In the genomic region with DNA sequence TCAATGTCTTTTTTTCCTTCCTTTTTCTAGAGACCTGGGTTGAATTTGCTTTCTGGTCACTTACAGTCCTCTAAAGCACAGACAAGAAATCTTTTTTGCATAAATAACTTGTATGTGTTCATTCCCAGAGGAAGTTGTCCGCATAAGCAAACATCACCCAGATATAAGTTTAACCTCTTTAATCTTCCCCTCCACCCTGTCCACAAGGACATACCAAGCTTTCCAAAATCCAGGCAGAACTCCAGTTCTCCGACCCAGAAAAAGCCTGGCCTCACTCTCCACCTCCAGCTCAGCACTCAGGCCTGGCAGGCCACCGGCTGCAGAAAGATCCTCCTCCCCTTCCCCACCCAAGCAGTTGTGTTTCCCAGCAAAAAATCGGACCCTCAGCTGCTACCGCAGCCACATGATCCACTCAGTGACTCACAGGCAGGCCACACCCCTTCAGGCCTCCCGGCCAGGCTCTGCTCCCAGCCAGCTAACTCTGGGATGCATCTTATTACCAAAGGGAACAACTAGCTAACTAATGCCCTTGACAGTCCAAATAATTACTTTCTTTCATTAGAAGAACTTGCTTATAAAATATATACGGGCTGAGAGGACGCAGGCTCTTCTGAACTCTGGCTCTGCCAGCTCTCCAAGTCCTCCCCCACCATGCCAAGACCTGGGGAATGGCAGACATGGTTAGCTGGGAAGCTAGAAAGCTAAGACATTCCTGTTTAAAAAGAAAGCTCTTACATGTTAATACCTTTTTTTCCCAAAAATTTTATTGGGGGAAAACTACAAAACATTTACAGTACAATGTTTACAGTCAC, we compare ENCODE assay signal across 1 cellular context.
A peak's percentile ranks its signal among the peaks of the same experiment; 100 is the strongest.
TF ChIP-seq lines count a peak whose summit lies in the region.

No MANE protein-coding gene starts in this region.

TF ChIP-seq in HepG2, 621 proteins besides CTCF, POLR2A, EP300 and RAD21 (continued from another document and continues in another):
- TF ChIP-seq, protein P1, sequence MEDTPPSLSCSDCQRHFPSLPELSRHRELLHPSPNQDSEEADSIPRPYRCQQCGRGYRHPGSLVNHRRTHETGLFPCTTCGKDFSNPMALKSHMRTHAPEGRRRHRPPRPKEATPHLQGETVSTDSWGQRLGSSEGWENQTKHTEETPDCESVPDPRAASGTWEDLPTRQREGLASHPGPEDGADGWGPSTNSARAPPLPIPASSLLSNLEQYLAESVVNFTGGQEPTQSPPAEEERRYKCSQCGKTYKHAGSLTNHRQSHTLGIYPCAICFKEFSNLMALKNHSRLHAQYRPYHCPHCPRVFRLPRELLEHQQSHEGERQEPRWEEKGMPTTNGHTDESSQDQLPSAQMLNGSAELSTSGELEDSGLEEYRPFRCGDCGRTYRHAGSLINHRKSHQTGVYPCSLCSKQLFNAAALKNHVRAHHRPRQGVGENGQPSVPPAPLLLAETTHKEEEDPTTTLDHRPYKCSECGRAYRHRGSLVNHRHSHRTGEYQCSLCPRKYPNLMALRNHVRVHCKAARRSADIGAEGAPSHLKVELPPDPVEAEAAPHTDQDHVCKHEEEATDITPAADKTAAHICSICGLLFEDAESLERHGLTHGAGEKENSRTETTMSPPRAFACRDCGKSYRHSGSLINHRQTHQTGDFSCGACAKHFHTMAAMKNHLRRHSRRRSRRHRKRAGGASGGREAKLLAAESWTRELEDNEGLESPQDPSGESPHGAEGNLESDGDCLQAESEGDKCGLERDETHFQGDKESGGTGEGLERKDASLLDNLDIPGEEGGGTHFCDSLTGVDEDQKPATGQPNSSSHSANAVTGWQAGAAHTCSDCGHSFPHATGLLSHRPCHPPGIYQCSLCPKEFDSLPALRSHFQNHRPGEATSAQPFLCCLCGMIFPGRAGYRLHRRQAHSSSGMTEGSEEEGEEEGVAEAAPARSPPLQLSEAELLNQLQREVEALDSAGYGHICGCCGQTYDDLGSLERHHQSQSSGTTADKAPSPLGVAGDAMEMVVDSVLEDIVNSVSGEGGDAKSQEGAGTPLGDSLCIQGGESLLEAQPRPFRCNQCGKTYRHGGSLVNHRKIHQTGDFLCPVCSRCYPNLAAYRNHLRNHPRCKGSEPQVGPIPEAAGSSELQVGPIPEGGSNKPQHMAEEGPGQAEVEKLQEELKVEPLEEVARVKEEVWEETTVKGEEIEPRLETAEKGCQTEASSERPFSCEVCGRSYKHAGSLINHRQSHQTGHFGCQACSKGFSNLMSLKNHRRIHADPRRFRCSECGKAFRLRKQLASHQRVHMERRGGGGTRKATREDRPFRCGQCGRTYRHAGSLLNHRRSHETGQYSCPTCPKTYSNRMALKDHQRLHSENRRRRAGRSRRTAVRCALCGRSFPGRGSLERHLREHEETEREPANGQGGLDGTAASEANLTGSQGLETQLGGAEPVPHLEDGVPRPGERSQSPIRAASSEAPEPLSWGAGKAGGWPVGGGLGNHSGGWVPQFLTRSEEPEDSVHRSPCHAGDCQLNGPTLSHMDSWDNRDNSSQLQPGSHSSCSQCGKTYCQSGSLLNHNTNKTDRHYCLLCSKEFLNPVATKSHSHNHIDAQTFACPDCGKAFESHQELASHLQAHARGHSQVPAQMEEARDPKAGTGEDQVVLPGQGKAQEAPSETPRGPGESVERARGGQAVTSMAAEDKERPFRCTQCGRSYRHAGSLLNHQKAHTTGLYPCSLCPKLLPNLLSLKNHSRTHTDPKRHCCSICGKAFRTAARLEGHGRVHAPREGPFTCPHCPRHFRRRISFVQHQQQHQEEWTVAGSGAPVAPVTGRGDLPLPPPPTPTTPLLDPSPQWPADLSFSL (CRISPR knock-in tag; IDR thresholded peaks at IDR 0.05), result 0 out of 2 replicates have a peak, but pooled peaks have one; percentile 48
- TF ChIP-seq AGO1 (IDR thresholded peaks at IDR 0.05; ENCODE audit: low read depth, low read length, poor library complexity, severe bottlenecking), result peak; percentile 93
- TF ChIP-seq MZF1 (CRISPR knock-in tag; IDR thresholded peaks at IDR 0.05; ENCODE audit: borderline replicate concordance), result no peak
- no peak for TF ChIP-seq ZNF10 (CRISPR knock-in tag; IDR thresholded peaks at IDR 0.05; ENCODE audit: borderline replicate concordance, low read depth)
- peak; percentile 87 for TF ChIP-seq ELF3 (CRISPR knock-in tag; IDR thresholded peaks at IDR 0.05)
- TF ChIP-seq ZNF549 (CRISPR knock-in tag; IDR thresholded peaks at IDR 0.05), result no peak
- peak; percentile 40; the same call in 1 of the 2 replicates for TF ChIP-seq KDM5B (CRISPR knock-in tag; IDR thresholded peaks at IDR 0.05; ENCODE audit: borderline replicate concordance)
- TF ChIP-seq ZNF136 (CRISPR knock-in tag; IDR thresholded peaks at IDR 0.05; ENCODE audit: low read depth), result peak; percentile 56; the same call in 1 of the 2 replicates
- peak; percentile 69; the same call in 1 of the 2 replicates for TF ChIP-seq ZNF768 (CRISPR knock-in tag; IDR thresholded peaks at IDR 0.05)
- TF ChIP-seq ZFY (CRISPR knock-in tag; IDR thresholded peaks at IDR 0.05), result peak; percentile 65
- no peak; the same call in 1 of the 2 replicates for TF ChIP-seq REPIN1 (CRISPR knock-in tag; IDR thresholded peaks at IDR 0.05; ENCODE audit: borderline replicate concordance, low read depth)
- peak; percentile 40; the same call in 1 of the 2 replicates for TF ChIP-seq RCOR2 (CRISPR knock-in tag; IDR thresholded peaks at IDR 0.05)
- no peak for TF ChIP-seq NFKBIZ (CRISPR knock-in tag; IDR thresholded peaks at IDR 0.05)
- peak; percentile 68; the same call in 1 of the 2 replicates for TF ChIP-seq KAT8 (CRISPR knock-in tag; IDR thresholded peaks at IDR 0.05)
- TF ChIP-seq ZNF746 (CRISPR knock-in tag; IDR thresholded peaks at IDR 0.05), result peak; percentile 34; the same call in 1 of the 2 replicates
- peak; percentile 88; the same call in 1 of the 2 replicates for TF ChIP-seq ZNF546 (CRISPR knock-in tag; conservative IDR thresholded peaks at IDR 0.05)
- no peak for TF ChIP-seq SOX13 (IDR thresholded peaks at IDR 0.05)
- TF ChIP-seq SOX13 (CRISPR knock-in tag; conservative IDR thresholded peaks at IDR 0.05 in 1 of 2, IDR thresholded peaks at IDR 0.05 in 1 of 2), result peak in 1 of 2 experiments; percentile 75; a peak in 2 of 4 replicates
- 0 out of 2 replicates have a peak, but pooled peaks have one; percentile 31 for TF ChIP-seq MTF2 (CRISPR knock-in tag; IDR thresholded peaks at IDR 0.05; ENCODE audit: borderline replicate concordance)
- peak; percentile 57; the same call in 1 of the 2 replicates for TF ChIP-seq ZNF782 (CRISPR knock-in tag; IDR thresholded peaks at IDR 0.05; ENCODE audit: borderline replicate concordance)
- TF ChIP-seq XRCC5 (optimal IDR thresholded peaks at IDR 0.05; ENCODE audit: low read length), result peak; percentile 91
- TF ChIP-seq KLF12 (CRISPR knock-in tag; IDR thresholded peaks at IDR 0.05; ENCODE audit: borderline replicate concordance), result 0 out of 2 replicates have a peak, but pooled peaks have one; percentile 59
- no peak for TF ChIP-seq CHD2 (IDR thresholded peaks at IDR 0.05; ENCODE audit: low read depth, low read length)
- no peak for TF ChIP-seq ZNF333 (CRISPR knock-in tag; IDR thresholded peaks at IDR 0.05; ENCODE audit: borderline replicate concordance)
- TF ChIP-seq ZNF44 (CRISPR knock-in tag; IDR thresholded peaks at IDR 0.05), result 0 out of 2 replicates have a peak, but pooled peaks have one; percentile 15
- TF ChIP-seq, protein P2, sequence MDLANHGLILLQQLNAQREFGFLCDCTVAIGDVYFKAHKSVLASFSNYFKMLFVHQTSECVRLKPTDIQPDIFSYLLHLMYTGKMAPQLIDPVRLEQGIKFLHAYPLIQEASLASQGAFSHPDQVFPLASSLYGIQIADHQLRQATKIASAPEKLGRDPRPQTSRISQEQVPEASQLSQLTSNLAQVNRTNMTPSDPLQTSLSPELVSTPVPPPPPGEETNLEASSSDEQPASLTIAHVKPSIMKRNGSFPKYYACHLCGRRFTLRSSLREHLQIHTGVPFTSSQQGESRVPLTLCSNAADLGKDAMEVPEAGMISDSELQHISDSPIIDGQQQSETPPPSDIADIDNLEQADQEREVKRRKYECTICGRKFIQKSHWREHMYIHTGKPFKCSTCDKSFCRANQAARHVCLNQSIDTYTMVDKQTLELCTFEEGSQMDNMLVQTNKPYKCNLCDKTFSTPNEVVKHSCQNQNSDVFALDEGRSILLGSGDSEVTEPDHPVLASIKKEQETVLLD (CRISPR knock-in tag; IDR thresholded peaks at IDR 0.05; ENCODE audit: low read depth), result peak; percentile 21; the same call in 1 of the 2 replicates
- 0 out of 2 replicates have a peak, but pooled peaks have one; percentile 20 for TF ChIP-seq ZNF878 (CRISPR knock-in tag; IDR thresholded peaks at IDR 0.05)
- TF ChIP-seq, protein P3, sequence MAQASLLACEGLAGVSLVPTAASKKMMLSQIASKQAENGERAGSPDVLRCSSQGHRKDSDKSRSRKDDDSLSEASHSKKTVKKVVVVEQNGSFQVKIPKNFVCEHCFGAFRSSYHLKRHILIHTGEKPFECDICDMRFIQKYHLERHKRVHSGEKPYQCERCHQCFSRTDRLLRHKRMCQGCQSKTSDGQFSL (CRISPR knock-in tag; IDR thresholded peaks at IDR 0.05), result peak; percentile 59; the same call in 1 of the 2 replicates
- TF ChIP-seq, protein P4, sequence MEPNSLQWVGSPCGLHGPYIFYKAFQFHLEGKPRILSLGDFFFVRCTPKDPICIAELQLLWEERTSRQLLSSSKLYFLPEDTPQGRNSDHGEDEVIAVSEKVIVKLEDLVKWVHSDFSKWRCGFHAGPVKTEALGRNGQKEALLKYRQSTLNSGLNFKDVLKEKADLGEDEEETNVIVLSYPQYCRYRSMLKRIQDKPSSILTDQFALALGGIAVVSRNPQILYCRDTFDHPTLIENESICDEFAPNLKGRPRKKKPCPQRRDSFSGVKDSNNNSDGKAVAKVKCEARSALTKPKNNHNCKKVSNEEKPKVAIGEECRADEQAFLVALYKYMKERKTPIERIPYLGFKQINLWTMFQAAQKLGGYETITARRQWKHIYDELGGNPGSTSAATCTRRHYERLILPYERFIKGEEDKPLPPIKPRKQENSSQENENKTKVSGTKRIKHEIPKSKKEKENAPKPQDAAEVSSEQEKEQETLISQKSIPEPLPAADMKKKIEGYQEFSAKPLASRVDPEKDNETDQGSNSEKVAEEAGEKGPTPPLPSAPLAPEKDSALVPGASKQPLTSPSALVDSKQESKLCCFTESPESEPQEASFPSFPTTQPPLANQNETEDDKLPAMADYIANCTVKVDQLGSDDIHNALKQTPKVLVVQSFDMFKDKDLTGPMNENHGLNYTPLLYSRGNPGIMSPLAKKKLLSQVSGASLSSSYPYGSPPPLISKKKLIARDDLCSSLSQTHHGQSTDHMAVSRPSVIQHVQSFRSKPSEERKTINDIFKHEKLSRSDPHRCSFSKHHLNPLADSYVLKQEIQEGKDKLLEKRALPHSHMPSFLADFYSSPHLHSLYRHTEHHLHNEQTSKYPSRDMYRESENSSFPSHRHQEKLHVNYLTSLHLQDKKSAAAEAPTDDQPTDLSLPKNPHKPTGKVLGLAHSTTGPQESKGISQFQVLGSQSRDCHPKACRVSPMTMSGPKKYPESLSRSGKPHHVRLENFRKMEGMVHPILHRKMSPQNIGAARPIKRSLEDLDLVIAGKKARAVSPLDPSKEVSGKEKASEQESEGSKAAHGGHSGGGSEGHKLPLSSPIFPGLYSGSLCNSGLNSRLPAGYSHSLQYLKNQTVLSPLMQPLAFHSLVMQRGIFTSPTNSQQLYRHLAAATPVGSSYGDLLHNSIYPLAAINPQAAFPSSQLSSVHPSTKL (CRISPR knock-in tag; IDR thresholded peaks at IDR 0.05), result peak; percentile 53
- TF ChIP-seq, protein P5, sequence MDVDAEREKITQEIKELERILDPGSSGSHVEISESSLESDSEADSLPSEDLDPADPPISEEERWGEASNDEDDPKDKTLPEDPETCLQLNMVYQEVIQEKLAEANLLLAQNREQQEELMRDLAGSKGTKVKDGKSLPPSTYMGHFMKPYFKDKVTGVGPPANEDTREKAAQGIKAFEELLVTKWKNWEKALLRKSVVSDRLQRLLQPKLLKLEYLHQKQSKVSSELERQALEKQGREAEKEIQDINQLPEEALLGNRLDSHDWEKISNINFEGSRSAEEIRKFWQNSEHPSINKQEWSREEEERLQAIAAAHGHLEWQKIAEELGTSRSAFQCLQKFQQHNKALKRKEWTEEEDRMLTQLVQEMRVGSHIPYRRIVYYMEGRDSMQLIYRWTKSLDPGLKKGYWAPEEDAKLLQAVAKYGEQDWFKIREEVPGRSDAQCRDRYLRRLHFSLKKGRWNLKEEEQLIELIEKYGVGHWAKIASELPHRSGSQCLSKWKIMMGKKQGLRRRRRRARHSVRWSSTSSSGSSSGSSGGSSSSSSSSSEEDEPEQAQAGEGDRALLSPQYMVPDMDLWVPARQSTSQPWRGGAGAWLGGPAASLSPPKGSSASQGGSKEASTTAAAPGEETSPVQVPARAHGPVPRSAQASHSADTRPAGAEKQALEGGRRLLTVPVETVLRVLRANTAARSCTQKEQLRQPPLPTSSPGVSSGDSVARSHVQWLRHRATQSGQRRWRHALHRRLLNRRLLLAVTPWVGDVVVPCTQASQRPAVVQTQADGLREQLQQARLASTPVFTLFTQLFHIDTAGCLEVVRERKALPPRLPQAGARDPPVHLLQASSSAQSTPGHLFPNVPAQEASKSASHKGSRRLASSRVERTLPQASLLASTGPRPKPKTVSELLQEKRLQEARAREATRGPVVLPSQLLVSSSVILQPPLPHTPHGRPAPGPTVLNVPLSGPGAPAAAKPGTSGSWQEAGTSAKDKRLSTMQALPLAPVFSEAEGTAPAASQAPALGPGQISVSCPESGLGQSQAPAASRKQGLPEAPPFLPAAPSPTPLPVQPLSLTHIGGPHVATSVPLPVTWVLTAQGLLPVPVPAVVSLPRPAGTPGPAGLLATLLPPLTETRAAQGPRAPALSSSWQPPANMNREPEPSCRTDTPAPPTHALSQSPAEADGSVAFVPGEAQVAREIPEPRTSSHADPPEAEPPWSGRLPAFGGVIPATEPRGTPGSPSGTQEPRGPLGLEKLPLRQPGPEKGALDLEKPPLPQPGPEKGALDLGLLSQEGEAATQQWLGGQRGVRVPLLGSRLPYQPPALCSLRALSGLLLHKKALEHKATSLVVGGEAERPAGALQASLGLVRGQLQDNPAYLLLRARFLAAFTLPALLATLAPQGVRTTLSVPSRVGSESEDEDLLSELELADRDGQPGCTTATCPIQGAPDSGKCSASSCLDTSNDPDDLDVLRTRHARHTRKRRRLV (CRISPR knock-in tag; IDR thresholded peaks at IDR 0.05), result peak; percentile 29; the same call in 1 of the 2 replicates
- TF ChIP-seq, protein P6, sequence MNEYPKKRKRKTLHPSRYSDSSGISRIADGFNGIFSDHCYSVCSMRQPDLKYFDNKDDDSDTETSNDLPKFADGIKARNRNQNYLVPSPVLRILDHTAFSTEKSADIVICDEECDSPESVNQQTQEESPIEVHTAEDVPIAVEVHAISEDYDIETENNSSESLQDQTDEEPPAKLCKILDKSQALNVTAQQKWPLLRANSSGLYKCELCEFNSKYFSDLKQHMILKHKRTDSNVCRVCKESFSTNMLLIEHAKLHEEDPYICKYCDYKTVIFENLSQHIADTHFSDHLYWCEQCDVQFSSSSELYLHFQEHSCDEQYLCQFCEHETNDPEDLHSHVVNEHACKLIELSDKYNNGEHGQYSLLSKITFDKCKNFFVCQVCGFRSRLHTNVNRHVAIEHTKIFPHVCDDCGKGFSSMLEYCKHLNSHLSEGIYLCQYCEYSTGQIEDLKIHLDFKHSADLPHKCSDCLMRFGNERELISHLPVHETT (CRISPR knock-in tag; conservative IDR thresholded peaks at IDR 0.05), result peak; percentile 61
- TF ChIP-seq SPEN (CRISPR knock-in tag; IDR thresholded peaks at IDR 0.05; ENCODE audit: low read depth), result peak; percentile 63
- TF ChIP-seq ZNF317 (CRISPR knock-in tag; IDR thresholded peaks at IDR 0.05), result no peak
- peak; percentile 72 for TF ChIP-seq GFI1 (CRISPR knock-in tag; IDR thresholded peaks at IDR 0.05; ENCODE audit: borderline replicate concordance)
- peak; percentile 54 for TF ChIP-seq THAP11 (CRISPR knock-in tag; IDR thresholded peaks at IDR 0.05)
- TF ChIP-seq CREB1 (IDR thresholded peaks at IDR 0.05), result peak; percentile 16; the same call in 1 of the 2 replicates
- peak; percentile 43 for TF ChIP-seq CREB1 (CRISPR knock-in tag; IDR thresholded peaks at IDR 0.05)
